ENCODE assay signal across 1 cellular context in genomic region chr15:45157056-45157455, GRCh38.
TF ChIP-seq lines count a peak whose summit lies in the region.

No MANE protein-coding gene starts in this region.

TF ChIP-seq in HepG2, 621 proteins besides CTCF, POLR2A, EP300 and RAD21:
- no peak for TF ChIP-seq ZNF639 (CRISPR knock-in tag; conservative IDR thresholded peaks at IDR 0.05)
- TF ChIP-seq THYN1 (CRISPR knock-in tag; IDR thresholded peaks at IDR 0.05; ENCODE audit: borderline replicate concordance, low read depth): no peak
- no peak for TF ChIP-seq HNRNPL (IDR thresholded peaks at IDR 0.05; ENCODE audit: low read depth, low read length)
- TF ChIP-seq ZNF766 (CRISPR knock-in tag; IDR thresholded peaks at IDR 0.05; ENCODE audit: borderline replicate concordance): no peak
- no peak for TF ChIP-seq SOX13 (IDR thresholded peaks at IDR 0.05)
- TF ChIP-seq SOX13 (CRISPR knock-in tag; conservative IDR thresholded peaks at IDR 0.05 in 1 of 2, IDR thresholded peaks at IDR 0.05 in 1 of 2): no peak
